ENCODE assay signal across 21 cellular contexts in genomic region chr7:142332421-142332820, GRCh38.
DNase-seq lines count a peak whose midpoint lies in the region; ATAC-seq, FAIRE-seq and TF ChIP-seq lines count a peak whose summit lies in the region.
"Had no signal": no experiment of that assay in that cellular context is flagged by ENCODE, and none has a peak within 500 bp of the region (broad histone marks: within the 10 kb centered on the region; RNA-seq: fewer than 3 reads in every experiment).

No MANE protein-coding gene starts in this region.

- no peaks in the 10 kb centered on the region for H3K36me3 Mint-ChIP-seq in activated naive CD4-positive, alpha-beta T cell treated with anti-CD3 and anti-CD28 coated beads for 36 hours (ENCODE audit: low read depth)
- no peaks in the 10 kb centered on the region for H3K36me3 Mint-ChIP-seq in activated naive CD4-positive, alpha-beta T cell treated with anti-CD3 and anti-CD28 coated beads, Interleukin-2, amount 50 U/mL, for 72 hours
- H3K36me3 Mint-ChIP-seq: CD4-positive, alpha-beta memory T cell had no signal

- no peak overlapping the region for H3K27ac ChIP-seq in HEK293 (ENCODE audit: extremely low read depth, low read depth, low read length)
- H3K27ac ChIP-seq in dorsolateral prefrontal cortex: peak overlapping the region in 33 of 59 donors; percentile 3 to 96 (median 59)
- H3K27ac ChIP-seq in temporal lobe (ENCODE audit: low read depth, low read length): peak overlapping the region; percentile 40
- H3K27ac ChIP-seq: PC-9, SK-N-MC had no signal

- H3K27me3 Mint-ChIP-seq in activated naive CD4-positive, alpha-beta T cell treated with anti-CD3 and anti-CD28 coated beads for 36 hours (ENCODE audit: low read depth): peaks cover 16% of the 10 kb centered on the region

- H3K4me3 ChIP-seq in HEK293 (ENCODE audit: low read depth, low read length): no peak overlapping the region
- H3K4me3 ChIP-seq in dorsolateral prefrontal cortex: no peak overlapping the region
- H3K4me3 ChIP-seq: PC-9, SK-N-MC had no signal

- CTCF ChIA-PET in activated naive CD4-positive, alpha-beta T cell treated with anti-CD3 and anti-CD28 coated beads for 36 hours (lab: Charles Lee): interaction anchor here (1.8 kb wide), 1 partner anchor 28 kb away, joined by 5 read pairs; no protein-coding TSS in a partner anchor
- CTCF ChIA-PET in HEK293 (lab: Yijun Ruan, JAX): interaction anchor here (0.8 to 3.7 kb wide), 7 partner anchors 8 to 184 kb away, joined by 3 to 21 read pairs (median 3); no protein-coding TSS in a partner anchor

- POLR2A ChIA-PET in HEK293 (lab: Yijun Ruan, JAX): no interaction called here

- DNase-seq in activated naive CD4-positive, alpha-beta T cell treated with anti-CD3 and anti-CD28 coated beads for 36 hours: no peak
- no peak for DNase-seq in activated naive CD4-positive, alpha-beta T cell treated with anti-CD3 and anti-CD28 coated beads, Interleukin-2, amount 50 U/mL, for 72 hours (ENCODE audit: low spot score in 2 of 2)
- DNase-seq in dorsolateral prefrontal cortex (no peak), D721Med (ENCODE audit: insufficient read length, low spot score) (no peak), EL (no peak)
- DNase-seq: Caco-2; CD4-positive, alpha-beta memory T cell; IMR-90; NCI-H1105; NCI-H146; NCI-H2029 treated with DMSO at 0.1 percent for 48 hours; NCI-H345; NCI-H524 treated with DMSO at 0.1 percent for 48 hours; PC-9; RPMI8226; SHP77 had no signal

- FAIRE-seq in D721Med (lab: Jason Lieb, UNC): no peak
- FAIRE-seq: G401.6, H1 had no signal

- no peaks in the 10 kb centered on the region for H3K9me3 Mint-ChIP-seq in activated naive CD4-positive, alpha-beta T cell treated with anti-CD3 and anti-CD28 coated beads for 36 hours
- H3K9me3 Mint-ChIP-seq in activated naive CD4-positive, alpha-beta T cell treated with anti-CD3 and anti-CD28 coated beads, Interleukin-2, amount 50 U/mL, for 72 hours: no peaks in the 10 kb centered on the region
- H3K9me3 Mint-ChIP-seq: CD4-positive, alpha-beta memory T cell had no signal

- no peaks in the 10 kb centered on the region for H3K9me3 ChIP-seq in HEK293 (ENCODE audit: control insufficient read depth, insufficient read depth, low read depth, low read length)
- H3K9me3 ChIP-seq: Caco-2 had no signal

- intact Hi-C loops in activated naive CD4-positive, alpha-beta T cell treated with anti-CD3 and anti-CD28 coated beads for 36 hours (cut with micrococcal nuclease): no loop called here
- intact Hi-C loops in dorsolateral prefrontal cortex (cut with DNase I): loop anchor here in 1 of 2 donors (10.0 kb wide), 1 partner anchor 192 kb away; no protein-coding TSS in a partner anchor

- no peaks in the 10 kb centered on the region for H3K36me3 ChIP-seq in HEK293 (ENCODE audit: control insufficient read depth in 2 of 2, insufficient read depth in 1 of 2, low read length in 2 of 2)

- H3K4me3 Mint-ChIP-seq in activated naive CD4-positive, alpha-beta T cell treated with anti-CD3 and anti-CD28 coated beads for 36 hours: peak overlapping the region; percentile 47

- H3K27ac Mint-ChIP-seq in activated naive CD4-positive, alpha-beta T cell treated with anti-CD3 and anti-CD28 coated beads for 36 hours: peak overlapping the region; percentile 50
- H3K27ac Mint-ChIP-seq in activated naive CD4-positive, alpha-beta T cell treated with anti-CD3 and anti-CD28 coated beads, Interleukin-2, amount 50 U/mL, for 72 hours: no peak overlapping the region
- H3K27ac Mint-ChIP-seq: CD4-positive, alpha-beta memory T cell had no signal

- no peak for ATAC-seq in activated naive CD4-positive, alpha-beta T cell treated with anti-CD3 and anti-CD28 coated beads, Interleukin-2, amount 50 U/mL, for 72 hours

- no peaks in the 10 kb centered on the region for H3K4me1 ChIP-seq in HEK293 (ENCODE audit: control insufficient read depth, insufficient read depth, low read length)

- peaks cover 0 to 4% (median 0%) of the 10 kb centered on the region in 45 donors for H3K27me3 ChIP-seq in dorsolateral prefrontal cortex

- no peak for TF ChIP-seq CTCF in HEK293 (tag by site-specific recombination; IDR thresholded peaks at IDR 0.05)
- no peak for TF ChIP-seq CTCF in dorsolateral prefrontal cortex (IDR thresholded peaks at IDR 0.05 in 54 of 56, conservative IDR thresholded peaks at IDR 0.05 in 2 of 56; ENCODE audit: low read depth in 1 of 56, partially characterized antibody in 56 of 56)
- TF ChIP-seq CTCF in D721Med (IDR thresholded peaks at IDR 0.05; ENCODE audit: insufficient read depth, missing control alignments): no peak

- peaks cover 8% of the 10 kb centered on the region for H3K4me1 Mint-ChIP-seq in activated naive CD4-positive, alpha-beta T cell treated with anti-CD3 and anti-CD28 coated beads for 36 hours (ENCODE audit: low read depth)

TF ChIP-seq in HEK293, 187 proteins besides CTCF, POLR2A, EP300 and RAD21:
- TF ChIP-seq ZNF311 (tag by site-specific recombination; IDR thresholded peaks at IDR 0.05; ENCODE audit: borderline replicate concordance): no peak
- peak; percentile 85 for TF ChIP-seq ZBTB17 (tag by site-specific recombination; IDR thresholded peaks at IDR 0.05)
